1 cellular context compared by ENCODE assay signal in genomic region chr18:63683152-63683551, GRCh38.
TF ChIP-seq lines count a peak whose summit lies in the region.

No MANE protein-coding gene starts in this region.

TF ChIP-seq in HepG2, 621 proteins besides CTCF, POLR2A, EP300 and RAD21:
- TF ChIP-seq SP1 (IDR thresholded peaks at IDR 0.05) (no peak), SP1 (CRISPR knock-in tag; IDR thresholded peaks at IDR 0.05) (no peak), HNF4A (CRISPR knock-in tag; IDR thresholded peaks at IDR 0.05) (no peak), BCL6 (CRISPR knock-in tag; IDR thresholded peaks at IDR 0.05) (no peak)
TF ChIP-seq in HepG2: peak in this region for 0.
